17 cellular contexts compared by ENCODE assay signal in genomic region chr10:98314577-98315284, GRCh38. TPM values are rescaled to one million over a fixed set of nuclear protein-coding genes. Genes with fewer than 3 reads are reported as not detected.
A peak's percentile ranks its signal among the peaks of the same experiment; 100 is the strongest.
DNase-seq lines count a peak whose midpoint lies in the region; ATAC-seq and TF ChIP-seq lines count a peak whose summit lies in the region.
"Had no signal": no experiment of that assay in that cellular context is flagged by ENCODE, and none has a peak within 500 bp of the region (broad histone marks: within the 10 kb centered on the region; RNA-seq: fewer than 3 reads in every experiment).

No MANE protein-coding gene starts in this region.

- no peaks in the 10 kb centered on the region for H3K9me3 ChIP-seq in breast epithelium
- H3K9me3 ChIP-seq: SJCRH30 had no signal

- DNase-seq in AG08395 (ENCODE audit: low spot score) (peak; percentile 76), LoVo (ENCODE audit: low spot score) (peak; percentile 85), breast epithelium (ENCODE audit: low spot score in 2 of 2) (peak in 1 of 2 donors; percentile 77), myocyte (ENCODE audit: low read depth) (peak; percentile 95), NCI-H2196 (lab: John Stamatoyannopoulos, UW; ENCODE audit: unreplicated experiment) (no peak), HPDE6-E6E7 (ENCODE audit: extremely low spot score) (no peak)
- DNase-seq in activated T-cell treated with anti-CD3 and anti-CD28 coated beads, Interleukin-2, amount 50 U/mL, for 1 hour: no peak
- DNase-seq: ACHN; activated naive CD4-positive, alpha-beta T cell treated with Interleukin-2 at 50 U/mL for 16 hours; NCI-H748 treated with DMSO at 0.1 percent for 48 hours; SJCRH30; small intestine had no signal

- peak overlapping the region; percentile 63 to 81 for H3K27ac ChIP-seq in breast epithelium
- H3K27ac ChIP-seq: cardiac muscle cell, epithelial cell of prostate, hepatocyte, SJCRH30, VCaP had no signal

- no peaks in the 10 kb centered on the region for H3K36me3 ChIP-seq in breast epithelium
- H3K36me3 ChIP-seq: cardiac muscle cell, SJCRH30 had no signal

- no peaks in the 10 kb centered on the region for H3K27me3 ChIP-seq in breast epithelium
- H3K27me3 ChIP-seq: cardiac muscle cell, hepatocyte, SJCRH30 had no signal

- TF ChIP-seq POLR2A in breast epithelium (IDR thresholded peaks at IDR 0.05): no peak

- no peak for ATAC-seq in HG03097 (IDR thresholded peaks at IDR 0.05; ENCODE audit: low FRiP score, unreplicated experiment)

- intact Hi-C loops in breast epithelium (cut with DNase I; ENCODE audit: low total_unique reads): no loop called here

- peaks cover 0 to 1% of the 10 kb centered on the region in 2 donors for H3K4me1 ChIP-seq in breast epithelium

- H3K4me3 ChIP-seq in breast epithelium: no peak overlapping the region
- H3K4me3 ChIP-seq: cardiac muscle cell, hepatocyte, SJCRH30 had no signal

- TF ChIP-seq CTCF in breast epithelium (IDR thresholded peaks at IDR 0.05): no peak

RNA-seq across cellular contexts. Expression of gene LOXL4, which starts 46.7 kb away (rescaled TPM):
- 10 to 100 TPM in 1 of 3 donors, 1 to 10 TPM in 2; 6.9 to 26.1 (median 6.9) TPM for total RNA-seq in breast epithelium
- 0.64 and 0.88 TPM in 2 replicates for total RNA-seq in myocyte
- polyA plus RNA-seq in myocyte (2012): 1.2 TPM

Comparison
In these comparisons a context has a peak if more than half of its experiments do, and no peak if none do; other contexts are left out.
1. DNase-seq: peak in AG08395 (single experiment), LoVo (single experiment) and myocyte (single experiment); none in activated T-cell treated with anti-CD3 and anti-CD28 coated beads, Interleukin-2, amount 50 U/mL, for 1 hour (single experiment), NCI-H2196 (single experiment) and HPDE6-E6E7 (single experiment).